In the genomic region with DNA sequence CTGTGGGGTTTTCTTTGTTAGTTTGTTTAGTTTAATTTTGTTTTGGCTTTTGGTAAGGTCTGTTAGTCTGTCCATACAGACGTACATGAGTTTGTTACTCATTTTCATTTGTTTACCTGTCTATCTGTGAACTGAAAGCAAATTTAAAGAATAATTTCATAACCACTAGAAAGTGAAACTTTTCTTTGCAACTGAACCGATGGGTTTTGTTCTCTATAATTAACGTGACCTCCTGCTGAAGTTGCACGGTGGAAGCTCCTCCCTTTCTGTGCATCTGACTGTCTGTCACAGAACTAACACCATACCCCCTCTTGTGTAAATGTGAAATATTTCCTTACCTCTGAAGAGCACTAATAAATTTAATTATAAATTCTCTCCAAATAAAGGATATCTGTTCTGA, we compare ENCODE assay signal across 22 cellular contexts.
DNase-seq lines count a peak whose midpoint lies in the region; ATAC-seq and TF ChIP-seq lines count a peak whose summit lies in the region.
"Had no signal": no experiment of that assay in that cellular context is flagged by ENCODE, and none has a peak within 500 bp of the region (broad histone marks: within the 10 kb centered on the region; RNA-seq: fewer than 3 reads in every experiment).

No MANE protein-coding gene starts in this region.

- H3K36me3 ChIP-seq in effector memory CD4-positive, alpha-beta T cell (ENCODE audit: control insufficient read depth, insufficient read depth, low read length): no peaks in the 10 kb centered on the region

- ATAC-seq in HG03175 (IDR thresholded peaks at IDR 0.05; ENCODE audit: unreplicated experiment): peak; percentile 64
- ATAC-seq in stimulated activated memory B cell treated with anti-CD40 and anti-IgM and Interleukin-4, amounts not matched to agents 10 μg/mL and 1 μg/mL and 100 μg/mL, for 72 hours: no peak
- ATAC-seq: naive thymus-derived CD4-positive, alpha-beta T cell; right cardiac atrium; T-helper 17 cell had no signal

- H3K9me3 Mint-ChIP-seq in nephron: no peaks in the 10 kb centered on the region
- H3K9me3 Mint-ChIP-seq in stimulated activated memory B cell treated with anti-CD40 and anti-IgM and Interleukin-4, amounts not matched to agents 10 μg/mL and 1 μg/mL and 100 μg/mL, for 72 hours: no peaks in the 10 kb centered on the region
- H3K9me3 Mint-ChIP-seq: activated CD4-positive, alpha-beta T cell treated with anti-CD3 and anti-CD28 coated beads, Interleukin-2, amount 10 ng/mL, durations not matched to agents 24 days and 14 days; activated T-helper 1 cell treated with anti-CD3 and anti-CD28 coated beads, Interleukin-12 subunit alpha, Interleukin-12 subunit beta, Interleukin-2, Interleukin-4 antibody, amounts not matched to agents 30 ng/mL and 10 ng/mL and 1 ng/mL, durations not matched to agents 14 hours and 24 hours and 36 hours had no signal

- no peaks in the 10 kb centered on the region for H3K4me1 Mint-ChIP-seq in nephron
- H3K4me1 Mint-ChIP-seq in stimulated activated memory B cell treated with anti-CD40 and anti-IgM and Interleukin-4, amounts not matched to agents 10 μg/mL and 1 μg/mL and 100 μg/mL, for 72 hours: no peaks in the 10 kb centered on the region
- H3K4me1 Mint-ChIP-seq: activated CD4-positive, alpha-beta T cell treated with anti-CD3 and anti-CD28 coated beads, Interleukin-2, amount 10 ng/mL, durations not matched to agents 24 days and 14 days; central memory CD8-positive, alpha-beta T cell; naive thymus-derived CD4-positive, alpha-beta T cell; T-helper 17 cell had no signal

- H3K4me3 Mint-ChIP-seq in nephron: no peak overlapping the region
- no peak overlapping the region for H3K4me3 Mint-ChIP-seq in stimulated activated memory B cell treated with anti-CD40 and anti-IgM and Interleukin-4, amounts not matched to agents 10 μg/mL and 1 μg/mL and 100 μg/mL, for 72 hours
- H3K4me3 Mint-ChIP-seq: activated CD4-positive, alpha-beta T cell treated with anti-CD3 and anti-CD28 coated beads, Interleukin-2, amount 10 ng/mL, durations not matched to agents 24 days and 14 days; activated T-helper 1 cell treated with anti-CD3 and anti-CD28 coated beads, Interleukin-12 subunit alpha, Interleukin-12 subunit beta, Interleukin-2, Interleukin-4 antibody, amounts not matched to agents 30 ng/mL and 10 ng/mL and 1 ng/mL, durations not matched to agents 14 hours and 24 hours and 36 hours; central memory CD8-positive, alpha-beta T cell; naive thymus-derived CD4-positive, alpha-beta T cell; T-helper 17 cell had no signal

- no peak overlapping the region for H3K27ac ChIP-seq in effector memory CD4-positive, alpha-beta T cell (ENCODE audit: insufficient read depth, low read length, poor library complexity, severe bottlenecking)

- TF ChIP-seq CTCF in nephron (IDR thresholded peaks at IDR 0.05; ENCODE audit: unreplicated experiment in 3 of 3): no peak

- H3K9me3 ChIP-seq in effector memory CD4-positive, alpha-beta T cell (ENCODE audit: control insufficient read depth, low read length): no peaks in the 10 kb centered on the region

- H3K27ac Mint-ChIP-seq in nephron: peak overlapping the region in 2 of 3 experiments; percentile 2 to 55
- no peak overlapping the region for H3K27ac Mint-ChIP-seq in stimulated activated memory B cell treated with anti-CD40 and anti-IgM and Interleukin-4, amounts not matched to agents 10 μg/mL and 1 μg/mL and 100 μg/mL, for 72 hours
- H3K27ac Mint-ChIP-seq: activated CD4-positive, alpha-beta T cell treated with anti-CD3 and anti-CD28 coated beads, Interleukin-2, amount 10 ng/mL, durations not matched to agents 24 days and 14 days; activated T-helper 1 cell treated with anti-CD3 and anti-CD28 coated beads, Interleukin-12 subunit alpha, Interleukin-12 subunit beta, Interleukin-2, Interleukin-4 antibody, amounts not matched to agents 30 ng/mL and 10 ng/mL and 1 ng/mL, durations not matched to agents 14 hours and 24 hours and 36 hours; naive thymus-derived CD4-positive, alpha-beta T cell; T-helper 17 cell had no signal

- no peaks in the 10 kb centered on the region for H3K36me3 Mint-ChIP-seq in nephron (ENCODE audit: low read depth)
- no peaks in the 10 kb centered on the region for H3K36me3 Mint-ChIP-seq in stimulated activated memory B cell treated with anti-CD40 and anti-IgM and Interleukin-4, amounts not matched to agents 10 μg/mL and 1 μg/mL and 100 μg/mL, for 72 hours
- H3K36me3 Mint-ChIP-seq: naive thymus-derived CD4-positive, alpha-beta T cell had no signal

- no peaks in the 10 kb centered on the region for H3K4me1 ChIP-seq in effector memory CD4-positive, alpha-beta T cell (ENCODE audit: control insufficient read depth, insufficient read depth, low read length, poor library complexity, severe bottlenecking)

- DNase-seq in SIG-M5 treated with dmso at 0.1 percent for 504 hours (lab: John Stamatoyannopoulos, UW; ENCODE audit: unreplicated experiment) (peak; percentile 13), SIG-M5 (lab: John Stamatoyannopoulos, UW) (no peak), NCI-H69 (lab: John Stamatoyannopoulos, UW) (peak; percentile 59)
- DNase-seq in central memory CD4-positive, alpha-beta T cell: no peak
- no peak for DNase-seq in effector memory CD4-positive, alpha-beta T cell
- DNase-seq: activated CD4-positive, alpha-beta T cell treated with anti-CD3 and anti-CD28 coated beads, Interleukin-2, amount 10 ng/mL, durations not matched to agents 24 days and 14 days; activated naive CD4-positive, alpha-beta T cell treated with anti-CD3 and anti-CD28 coated beads, Interleukin-2, amount 50 U/mL, for 16 hours; aorta; DMS53; GDM1; glutamatergic neuron; naive thymus-derived CD4-positive, alpha-beta T cell; NCI-H187; NCI-H774; right cardiac atrium; stimulated activated CD4-positive, alpha-beta T cell treated with anti-CD3 and anti-CD28 coated beads, Interleukin-12 subunit alpha, Interleukin-12 subunit beta, amount 100 ng/mL, for 4 hours; T-helper 17 cell had no signal

- no peaks in the 10 kb centered on the region for H3K27me3 ChIP-seq in effector memory CD4-positive, alpha-beta T cell (replicated peaks; ENCODE audit: control insufficient read depth, insufficient read depth, low read length, poor library complexity, severe bottlenecking)

- no peak overlapping the region for H3K4me3 ChIP-seq in effector memory CD4-positive, alpha-beta T cell (ENCODE audit: insufficient read depth, low read depth, low read length, poor library complexity, severe bottlenecking)

- H3K27me3 Mint-ChIP-seq in nephron (ENCODE audit: low read depth): no peaks in the 10 kb centered on the region
- no peaks in the 10 kb centered on the region for H3K27me3 Mint-ChIP-seq in stimulated activated memory B cell treated with anti-CD40 and anti-IgM and Interleukin-4, amounts not matched to agents 10 μg/mL and 1 μg/mL and 100 μg/mL, for 72 hours
- H3K27me3 Mint-ChIP-seq: activated CD4-positive, alpha-beta T cell treated with anti-CD3 and anti-CD28 coated beads, Interleukin-2, amount 10 ng/mL, durations not matched to agents 24 days and 14 days; central memory CD8-positive, alpha-beta T cell; naive thymus-derived CD4-positive, alpha-beta T cell; T-helper 17 cell had no signal

Comparison
In these comparisons a context has a peak if more than half of its experiments do, and no peak if none do; other contexts are left out.
1. DNase-seq: peak in SIG-M5 treated with dmso at 0.1 percent for 504 hours (single experiment) and NCI-H69 (single experiment); none in SIG-M5 (single experiment), central memory CD4-positive, alpha-beta T cell (single experiment) and effector memory CD4-positive, alpha-beta T cell (0 of 3).